23 cellular contexts compared by ENCODE assay signal in genomic region chr4:62571494-62571893, GRCh38.
"Had no signal": no experiment of that assay in that cellular context is flagged by ENCODE, and none has a peak within 500 bp of the region (broad histone marks: within the 10 kb centered on the region; RNA-seq: fewer than 3 reads in every experiment).

No MANE protein-coding gene starts in this region.

- DNase-seq: head of caudate nucleus; islet precursor cell; left lung; mesendoderm; naive thymus-derived CD4-positive, alpha-beta T cell; ovary; spleen; stimulated activated CD4-positive, alpha-beta T cell treated with anti-CD3 and anti-CD28 coated beads, Interleukin-4, amount 100 ng/mL, for 24 hours; stimulated activated naive CD4-positive, alpha-beta T cell; tibial artery; uterus had no signal

- H3K27ac ChIP-seq: left lung, ovary, right atrium auricular region, skin epidermis, spleen, suprapubic skin, thoracic aorta, tibial artery, uterus had no signal

- H3K27ac Mint-ChIP-seq: mesothelial cell of epicardium; naive thymus-derived CD4-positive, alpha-beta T cell; natural killer cell treated with Interleukin-12 subunit alpha and Interleukin-12 subunit beta and Interleukin-15 and Interleukin-18, amount 100 ng/mL, for 72 hours; progenitor cell of endocrine pancreas; stimulated activated effector memory CD8-positive, alpha-beta T cell treated with anti-CD3 and anti-CD28 coated beads, Interleukin-12 subunit alpha, Interleukin-12 subunit beta, amount 100 ng/mL, for 72 hours; stimulated activated naive CD8-positive, alpha-beta T cell treated with anti-CD3 and anti-CD28 coated beads, Interleukin-15, Interleukin-2, amounts not matched to agents 100 ng/mL and 50 ng/mL, for 24 hours; type B pancreatic cell had no signal

- H3K27me3 Mint-ChIP-seq: naive thymus-derived CD4-positive, alpha-beta T cell; natural killer cell treated with Interleukin-12 subunit alpha and Interleukin-12 subunit beta and Interleukin-15 and Interleukin-18, amount 100 ng/mL, for 72 hours; stimulated activated naive CD8-positive, alpha-beta T cell treated with anti-CD3 and anti-CD28 coated beads, Interleukin-15, Interleukin-2, amounts not matched to agents 100 ng/mL and 50 ng/mL, for 24 hours had no signal

- H3K36me3 ChIP-seq: left lung, ovary, right atrium auricular region, spleen, suprapubic skin, thoracic aorta, tibial artery, uterus had no signal

- ATAC-seq: left lung; naive thymus-derived CD4-positive, alpha-beta T cell; natural killer cell treated with Interleukin-12 subunit alpha and Interleukin-12 subunit beta and Interleukin-15 and Interleukin-18, amount 100 ng/mL, for 72 hours; sciatic nerve; stimulated activated effector memory CD8-positive, alpha-beta T cell treated with anti-CD3 and anti-CD28 coated beads, Interleukin-12 subunit alpha, Interleukin-12 subunit beta, amount 100 ng/mL, for 72 hours had no signal

- H3K9me3 ChIP-seq: ovary, right atrium auricular region, suprapubic skin, thoracic aorta, tibial artery, uterus had no signal

- H3K4me1 ChIP-seq: left lung, right atrium auricular region, spleen, suprapubic skin, tibial artery, uterus had no signal

- H3K4me3 ChIP-seq: left lung, lung, ovary, right atrium auricular region, skin epidermis, spleen, suprapubic skin, thoracic aorta, tibial artery, uterus had no signal

- H3K4me3 Mint-ChIP-seq: mesothelial cell of epicardium; naive thymus-derived CD4-positive, alpha-beta T cell; natural killer cell treated with Interleukin-12 subunit alpha and Interleukin-12 subunit beta and Interleukin-15 and Interleukin-18, amount 100 ng/mL, for 72 hours; stimulated activated effector memory CD8-positive, alpha-beta T cell treated with anti-CD3 and anti-CD28 coated beads, Interleukin-12 subunit alpha, Interleukin-12 subunit beta, amount 100 ng/mL, for 72 hours; stimulated activated naive CD8-positive, alpha-beta T cell treated with anti-CD3 and anti-CD28 coated beads, Interleukin-15, Interleukin-2, amounts not matched to agents 100 ng/mL and 50 ng/mL, for 24 hours; type B pancreatic cell had no signal

- H3K36me3 Mint-ChIP-seq: mesothelial cell of epicardium; stimulated activated effector memory CD8-positive, alpha-beta T cell treated with anti-CD3 and anti-CD28 coated beads, Interleukin-12 subunit alpha, Interleukin-12 subunit beta, amount 100 ng/mL, for 72 hours; type B pancreatic cell had no signal

- H3K27me3 ChIP-seq: left lung, ovary, right atrium auricular region, spleen, suprapubic skin, tibial artery, uterus had no signal

- H3K4me1 Mint-ChIP-seq: mesothelial cell of epicardium; naive thymus-derived CD4-positive, alpha-beta T cell; stimulated activated effector memory CD8-positive, alpha-beta T cell treated with anti-CD3 and anti-CD28 coated beads, Interleukin-12 subunit alpha, Interleukin-12 subunit beta, amount 100 ng/mL, for 72 hours had no signal
